Comparison of ENCODE assay signal across 27 cellular contexts in the genomic region with DNA sequence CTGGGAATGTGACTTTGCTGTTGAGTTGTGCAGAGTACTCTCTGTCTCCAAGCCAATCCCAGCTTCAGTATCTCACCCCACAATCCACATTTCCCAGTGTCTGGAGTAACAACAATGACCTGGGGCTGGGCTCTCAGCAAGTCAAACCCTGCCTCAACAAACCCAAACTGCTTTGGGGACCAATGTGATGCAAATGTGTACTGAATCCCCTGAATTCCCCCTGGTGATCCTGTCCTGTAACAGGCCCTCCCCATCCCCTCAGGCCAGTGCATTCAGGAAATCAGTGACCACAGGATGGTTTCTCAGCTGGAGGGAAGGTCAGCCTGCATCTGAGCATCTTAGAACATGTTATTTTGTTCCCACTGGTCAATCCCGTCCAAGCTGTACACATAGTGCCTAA. TPM values are rescaled to one million over a fixed set of nuclear protein-coding genes. Genes with fewer than 3 reads are reported as not detected.
DNase-seq lines count a peak whose midpoint lies in the region; ATAC-seq, FAIRE-seq and TF ChIP-seq lines count a peak whose summit lies in the region.
"Had no signal": no experiment of that assay in that cellular context is flagged by ENCODE, and none has a peak within 500 bp of the region (broad histone marks: within the 10 kb centered on the region; RNA-seq: fewer than 3 reads in every experiment).

No MANE protein-coding gene starts in this region.

- peak overlapping the region; percentile 11; the same call in 1 of the 2 replicates for H2BK20ac ChIP-seq in H1 (ENCODE audit: low read length)

- H3K27me3 Mint-ChIP-seq in activated naive CD4-positive, alpha-beta T cell treated with anti-CD3 and anti-CD28 coated beads, Interleukin-2, amount 10 ng/mL, durations not matched to agents 7 days and 5 days: peaks cover 18% of the 10 kb centered on the region

- no peak overlapping the region for H3K23ac ChIP-seq in H1 (ENCODE audit: insufficient read length)

- H3K36me3 ChIP-seq in HUES6 (ENCODE audit: control insufficient read depth, insufficient read depth, low read length) (peaks cover 5% of the 10 kb centered on the region; the same call in 1 of the 2 replicates), H1 (ENCODE audit: control insufficient read depth in 2 of 4, insufficient read depth in 4 of 4, low read length in 3 of 4) (peaks cover 0 to 3% (median 0%) of the 10 kb centered on the region in 4 experiments; a peak in 2 of 8 replicates), iPS-20b (ENCODE audit: insufficient read depth, low read depth, low read length) (no peaks in the 10 kb centered on the region), upper lobe of right lung (no peaks in the 10 kb centered on the region)
- H3K36me3 ChIP-seq: HAP-1, SJSA1 had no signal

- H2AFZ ChIP-seq in H1 (ENCODE audit: low read length): no peak overlapping the region; the same call in 1 of the 2 replicates

- no peaks in the 10 kb centered on the region for H3K9me3 Mint-ChIP-seq in activated naive CD4-positive, alpha-beta T cell treated with anti-CD3 and anti-CD28 coated beads, Interleukin-2, amount 10 ng/mL, durations not matched to agents 7 days and 5 days
- H3K9me3 Mint-ChIP-seq: HFFc6 had no signal

- H3K27ac ChIP-seq in HUES6 (ENCODE audit: low read depth, low read length): peak overlapping the region; percentile 84
- peak overlapping the region; percentile 1; the same call in 1 of the 2 replicates for H3K27ac ChIP-seq in H1 (ENCODE audit: low read depth, low read length)
- H3K27ac ChIP-seq in iPS-20b (ENCODE audit: low read length): peak overlapping the region; percentile 70
- H3K27ac ChIP-seq in upper lobe of right lung: no peak overlapping the region
- H3K27ac ChIP-seq: SJSA1 had no signal

- no peak for FAIRE-seq in H1 (lab: Jason Lieb, UNC)
- FAIRE-seq: G401.6 had no signal

- peak overlapping the region; percentile 76; the same call in 1 of the 2 replicates for H3K18ac ChIP-seq in H1 (ENCODE audit: extremely low read depth, low read length)

- TF ChIP-seq CTCF in H1 (IDR thresholded peaks at IDR 0.05; ENCODE audit: control extremely low read depth in 1 of 3, insufficient read depth in 1 of 3, low read depth in 1 of 3, low read length in 3 of 3) (no peak), upper lobe of right lung (IDR thresholded peaks at IDR 0.05) (no peak)

- H3K27me3 ChIP-seq in HUES6 (ENCODE audit: control insufficient read depth, insufficient read depth, low read length): no peaks in the 10 kb centered on the region
- H3K27me3 ChIP-seq in H1 (replicated peaks in 1 of 4; ENCODE audit: control insufficient read depth in 3 of 4, extremely low read depth in 1 of 4, insufficient read depth in 3 of 4, low read length in 3 of 4): no peaks in the 10 kb centered on the region; a peak in 5 of 7 replicates
- H3K27me3 ChIP-seq in iPS-20b (ENCODE audit: insufficient read depth, low read length): peaks cover 1% of the 10 kb centered on the region; the same call in 1 of the 2 replicates
- peaks cover 10% of the 10 kb centered on the region for H3K27me3 ChIP-seq in upper lobe of right lung
- H3K27me3 ChIP-seq: SJSA1 had no signal

- no peaks in the 10 kb centered on the region for H3K79me1 ChIP-seq in H1 (ENCODE audit: low read depth, low read length)

- POLR2A ChIA-PET in H1 (lab: Charles Lee; ENCODE audit: partially characterized antibody): interaction anchor here (0.8 to 2.0 kb wide), 4 partner anchors 8 to 32 kb away, joined by 3 to 4 read pairs (median 4); no protein-coding TSS in a partner anchor

- H2BK120ac ChIP-seq in H1 (replicated peaks; ENCODE audit: low read depth, low read length): no peak overlapping the region

- peak overlapping the region; percentile 10 for H3K4ac ChIP-seq in H1 (replicated peaks; ENCODE audit: insufficient read length, low read depth, low read length)

- H3K79me2 ChIP-seq in H1 (ENCODE audit: control insufficient read depth in 1 of 2, insufficient read depth in 2 of 2, low read length in 2 of 2): no peaks in the 10 kb centered on the region

- no peak overlapping the region for H3K27ac Mint-ChIP-seq in activated naive CD4-positive, alpha-beta T cell treated with anti-CD3 and anti-CD28 coated beads, Interleukin-2, amount 10 ng/mL, durations not matched to agents 7 days and 5 days
- H3K27ac Mint-ChIP-seq: CD4-positive, alpha-beta memory T cell; HFFc6 had no signal

- peak overlapping the region; percentile 95 for H2AK5ac ChIP-seq in H1 (ENCODE audit: low read depth, low read length)

- WGBS in H1 (ENCODE audit: extremely low coverage in 1 of 2, insufficient coverage in 1 of 2, insufficient read length in 1 of 2, insufficient replicate concordance in 2 of 2, low coverage in 1 of 2, low lambda C conversion rate in 2 of 2, missing lambda C conversion rate in 1 of 2), 2 experiments: 36% methylated on average over 1 of the region's 1 CpG; no CpG with 5 or more reads in 1 of the 2 experiments

- peak overlapping the region; percentile 45 for H4K91ac ChIP-seq in H1 (replicated peaks; ENCODE audit: insufficient read length, low read length)

- no peak overlapping the region for H3K56ac ChIP-seq in H1 (replicated peaks; ENCODE audit: insufficient read length, low read depth, low read length)

- H3K36me3 Mint-ChIP-seq in activated naive CD4-positive, alpha-beta T cell treated with anti-CD3 and anti-CD28 coated beads, Interleukin-2, amount 10 ng/mL, durations not matched to agents 7 days and 5 days: no peaks in the 10 kb centered on the region
- H3K36me3 Mint-ChIP-seq: CD4-positive, alpha-beta memory T cell had no signal

- H3K9ac ChIP-seq in HUES6 (ENCODE audit: low read length) (peak overlapping the region; percentile 59), H1 (replicated peaks in 1 of 4; ENCODE audit: extremely low read depth in 1 of 4, low read depth in 3 of 4, low read length in 3 of 4) (no peak overlapping the region), iPS-20b (ENCODE audit: low read depth, low read length) (peak overlapping the region; percentile 43; the same call in 1 of the 2 replicates)

- H2BK5ac ChIP-seq in H1 (ENCODE audit: low read depth, low read length): peak overlapping the region; percentile 86

- no peaks in the 10 kb centered on the region for H4K20me1 ChIP-seq in H1 (replicated peaks in 1 of 2; ENCODE audit: control insufficient read depth in 1 of 2, insufficient read depth in 2 of 2, low read length in 2 of 2)

- H2BK12ac ChIP-seq in H1 (ENCODE audit: low read depth, low read length): peak overlapping the region; percentile 18

- H3K14ac ChIP-seq in H1 (ENCODE audit: insufficient read length): no peak overlapping the region

- TF ChIP-seq EP300 in H1 (IDR thresholded peaks at IDR 0.05; ENCODE audit: borderline replicate concordance in 1 of 2, low read depth in 2 of 2, low read length in 2 of 2): no peak

- H2BK15ac ChIP-seq in H1 (ENCODE audit: low read length): no peak overlapping the region

- peaks cover 5% of the 10 kb centered on the region; the same call in 1 of the 2 replicates for H3K23me2 ChIP-seq in H1 (ENCODE audit: low read depth, low read length)

- CTCF ChIA-PET in H1 (lab: Charles Lee; ENCODE audit: partially characterized antibody): interaction anchor here (0.9 to 4.1 kb wide), 6 partner anchors 15 to 213 kb away, joined by 3 to 22 read pairs (median 6); no protein-coding TSS in a partner anchor
- CTCF ChIA-PET in activated naive CD4-positive, alpha-beta T cell treated with anti-CD3 and anti-CD28 coated beads, Interleukin-2, amount 10 ng/mL, durations not matched to agents 7 days and 5 days (lab: Charles Lee): no interaction called here

- TF ChIP-seq RAD21 in H1 (IDR thresholded peaks at IDR 0.05 in 1 of 2, conservative IDR thresholded peaks at IDR 0.05 in 1 of 2; ENCODE audit: low read depth in 2 of 2, low read length in 2 of 2): no peak

- TF ChIP-seq POLR2A in H1 (IDR thresholded peaks at IDR 0.05; ENCODE audit: control extremely low read depth in 1 of 2, low read depth in 2 of 2, low read length in 2 of 2): no peak

- intact Hi-C loops in upper lobe of right lung (cut with DNase I): no loop called here

- DNase-seq in H1 (ENCODE audit: low read depth in 1 of 2, low spot score in 2 of 2) (no peak), upper lobe of right lung (no peak)
- DNase-seq in activated naive CD4-positive, alpha-beta T cell treated with anti-CD3 and anti-CD28 coated beads, Interleukin-2, amount 10 ng/mL, durations not matched to agents 7 days and 5 days: no peak
- DNase-seq: C1 segment of cervical spinal cord; CD4-positive, alpha-beta memory T cell; COR-L47; DMS53; HFFc6; IMR-90; KG1; MM.1S; NCI-H2029; NCI-H446 treated with DMSO at 0.1 percent for 48 hours; NCI-H526; NCI-H82; Right ventricle myocardium superior; RPMI8226 had no signal

- H3K4me2 ChIP-seq in H1 (ENCODE audit: insufficient read depth in 1 of 2, low read depth in 2 of 2, low read length in 2 of 2): peak overlapping the region; percentile 22 to 57; a peak in 2 of 4 replicates

- H3K4me1 ChIP-seq in HUES6 (ENCODE audit: control insufficient read depth, insufficient read depth, low read length) (peaks cover 48% of the 10 kb centered on the region), H1 (replicated peaks in 1 of 4; ENCODE audit: control insufficient read depth in 3 of 4, insufficient read depth in 4 of 4, low read length in 3 of 4) (peaks cover 13 to 37% (median 23%) of the 10 kb centered on the region in 4 experiments), iPS-20b (ENCODE audit: insufficient read depth, low read length) (peaks cover 34% of the 10 kb centered on the region), upper lobe of right lung (no peaks in the 10 kb centered on the region)
- H3K4me1 ChIP-seq: HAP-1 had no signal

- no peak for ATAC-seq in HG03280 (IDR thresholded peaks at IDR 0.05; ENCODE audit: unreplicated experiment)
- ATAC-seq in upper lobe of right lung: no peak
- ATAC-seq in HG03432 (IDR thresholded peaks at IDR 0.05; ENCODE audit: unreplicated experiment): no peak

- H4K5ac ChIP-seq in H1 (ENCODE audit: insufficient read length, low read depth, low read length): no peak overlapping the region

- H3K9me3 ChIP-seq in HUES6 (ENCODE audit: control insufficient read depth, insufficient read depth, low read depth, low read length): peaks cover 13% of the 10 kb centered on the region
- H3K9me3 ChIP-seq in H1 (ENCODE audit: insufficient read depth in 2 of 2, low read depth in 1 of 2, low read length in 1 of 2): peaks cover 0 to 6% of the 10 kb centered on the region in 2 experiments; a peak in 1 of 4 replicates
- H3K9me3 ChIP-seq in iPS-20b (ENCODE audit: insufficient read depth, low read depth, low read length): no peaks in the 10 kb centered on the region
- no peaks in the 10 kb centered on the region for H3K9me3 ChIP-seq in upper lobe of right lung
- H3K9me3 ChIP-seq: HAP-1, SJSA1 had no signal

- H3K4me1 Mint-ChIP-seq in activated naive CD4-positive, alpha-beta T cell treated with anti-CD3 and anti-CD28 coated beads, Interleukin-2, amount 10 ng/mL, durations not matched to agents 7 days and 5 days: peaks cover 11% of the 10 kb centered on the region

- no peak overlapping the region for H3K4me3 Mint-ChIP-seq in activated naive CD4-positive, alpha-beta T cell treated with anti-CD3 and anti-CD28 coated beads, Interleukin-2, amount 10 ng/mL, durations not matched to agents 7 days and 5 days
- H3K4me3 Mint-ChIP-seq: CD4-positive, alpha-beta memory T cell; HFFc6 had no signal

- H4K8ac ChIP-seq in H1 (ENCODE audit: extremely low read depth, insufficient read depth, low read length): no peak overlapping the region

- H3K4me3 ChIP-seq in HUES6 (ENCODE audit: low read depth, low read length) (no peak overlapping the region), H1 (ENCODE audit: extremely low read depth in 1 of 4, insufficient read depth in 2 of 4, low read depth in 3 of 4, low read length in 4 of 4) (no peak overlapping the region), iPS-20b (ENCODE audit: low read length) (0 out of 2 replicates have a peak overlapping the region, but pooled peaks have one; percentile 17), upper lobe of right lung (no peak overlapping the region)
- H3K4me3 ChIP-seq: HAP-1, SJSA1 had no signal

RNA-seq across cellular contexts. Expression of gene HAO2, which starts 36.7 kb away (rescaled TPM):
- total RNA-seq in H1 (2021; fragmentation: NEBNext Ultra II Directional; extraction: Animal tissue kit (Norgen Biotek cat#: 25700)): not detected in 2 replicates
- polyA plus RNA-seq in H1 (2011; rRNA removed): 0.08 TPM in 1 of 2 replicates, not detected in the other
- polyA plus RNA-seq in H1 (2011; cell fraction: cytosol; rRNA removed): 0.06 TPM
- 0.50 TPM for polyA plus RNA-seq in H1 (2011; cell fraction: nucleus; rRNA removed)
- not detected in 4 replicates for polyA plus RNA-seq in H1 (2012, experiment 1 of 2)
- 0.16 TPM for polyA plus RNA-seq in H1 (2012, experiment 2 of 2)
- polyA plus RNA-seq in H1 (2013, experiment 1 of 2): 0.20 TPM
- 0.06 TPM for polyA plus RNA-seq in H1 (2013, experiment 2 of 2)
- 0.19 and 0.20 TPM in 2 replicates for polyA minus RNA-seq in H1 (2011; rRNA and poly(A)+ RNA removed)
- not detected for polyA minus RNA-seq in H1 (2011; cell fraction: cytosol; rRNA and poly(A)+ RNA removed)
- polyA minus RNA-seq in H1 (2011; cell fraction: nucleus; rRNA and poly(A)+ RNA removed): not detected
- not detected for total RNA-seq in upper lobe of right lung
- total RNA-seq: A673; CD4-positive, alpha-beta memory T cell; Daoy; HFFc6; HT1080; IMR-90; Right ventricle myocardium superior; SJSA1 had no signal
- polyA plus RNA-seq: CD4-positive, alpha-beta memory T cell; IMR-90 had no signal

Comparison
In these comparisons a context has a peak if more than half of its experiments do, and no peak if none do; other contexts are left out.
1. H3K9ac ChIP-seq: peak in HUES6 (single experiment) and iPS-20b (single experiment); none in H1 (0 of 4).